In the genomic region with DNA sequence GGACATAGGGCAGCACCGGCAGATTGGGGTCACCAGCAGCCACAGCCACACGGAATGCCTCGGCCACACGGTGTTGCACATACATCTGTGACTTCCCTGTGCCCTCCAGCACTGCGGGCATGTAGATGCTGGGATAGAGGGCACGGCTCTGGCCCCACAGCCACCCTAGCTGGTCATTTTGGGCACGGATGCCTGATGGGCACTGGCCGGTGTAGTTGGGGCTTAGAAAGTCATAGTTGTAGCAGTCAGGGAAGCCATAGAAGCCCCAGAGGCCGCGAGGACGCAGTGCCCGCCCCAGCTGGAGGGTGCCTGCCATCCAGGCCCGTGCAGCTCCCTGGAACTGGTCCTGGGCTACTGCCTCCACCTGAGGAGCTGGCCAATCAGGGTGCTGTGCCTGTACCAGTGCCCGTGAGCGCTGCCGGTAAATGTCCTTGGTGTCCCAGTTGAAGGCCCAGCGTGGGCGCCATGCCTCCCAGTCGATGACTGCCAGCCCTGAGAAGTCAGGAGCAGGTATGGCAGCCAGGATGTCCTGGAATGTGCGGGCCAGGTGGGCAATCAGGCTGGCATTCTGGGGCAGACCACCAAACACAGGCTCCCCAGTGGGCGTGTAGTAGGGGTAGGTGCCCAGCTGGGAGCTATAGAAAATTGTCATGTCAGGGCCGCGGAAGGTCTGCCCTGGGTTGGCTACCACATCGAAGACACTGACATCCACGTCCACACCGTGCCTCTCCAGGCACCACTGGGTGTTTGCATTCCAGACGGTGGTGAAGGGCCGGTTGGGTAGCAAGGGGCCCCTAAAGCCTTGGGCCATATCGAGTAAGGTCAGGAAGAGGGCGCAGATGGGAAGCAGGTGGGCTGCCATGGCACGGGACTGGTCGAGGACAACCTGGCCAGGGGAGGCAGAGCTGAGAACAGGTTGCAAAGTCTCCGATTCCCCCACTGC, we compare ENCODE assay signal across 12 cellular contexts. TPM values are rescaled to one million over a fixed set of nuclear protein-coding genes. Genes with fewer than 3 reads are reported as not detected.
DNase-seq lines count a peak whose midpoint lies in the region; ATAC-seq and TF ChIP-seq lines count a peak whose summit lies in the region.
"Had no signal": no experiment of that assay in that cellular context is flagged by ENCODE, and none has a peak within 500 bp of the region (broad histone marks: within the 10 kb centered on the region; RNA-seq: fewer than 3 reads in every experiment).

No MANE protein-coding gene starts in this region.

- TF ChIP-seq POLR2A in spleen (IDR thresholded peaks at IDR 0.05): no peak

- H3K9me3 ChIP-seq in HUES48 (ENCODE audit: control insufficient read depth, insufficient read depth, low read length) (peaks cover 6% of the 10 kb centered on the region), liver (ENCODE audit: control insufficient read depth in 4 of 4, low read length in 3 of 4) (no peaks in the 10 kb centered on the region), spleen (peaks cover 0 to 2% (median 0%) of the 10 kb centered on the region in 8 donors)
- H3K9me3 ChIP-seq: SJSA1 had no signal

- H3K27ac Mint-ChIP-seq in dendritic cell treated with granulocyte-macrophage colony-stimulating factor and Interleukin-4, amounts not matched to agents 40 ng/mL and 50 ng/mL, for 4 days: peak overlapping the region; percentile 62

- no peaks in the 10 kb centered on the region for H3K36me3 ChIP-seq in HUES48 (ENCODE audit: control insufficient read depth, insufficient read depth, low read length)
- H3K36me3 ChIP-seq in liver (ENCODE audit: control insufficient read depth in 4 of 4, insufficient read depth in 3 of 4, low read depth in 1 of 4, low read length in 3 of 4): peaks cover 0 to 3% (median 0%) of the 10 kb centered on the region in 4 donors
- H3K36me3 ChIP-seq in spleen: peaks cover 0 to 5% (median 0%) of the 10 kb centered on the region in 6 donors
- H3K36me3 ChIP-seq: SJSA1 had no signal

- intact Hi-C loops in dendritic cell treated with granulocyte-macrophage colony-stimulating factor and Interleukin-4, amounts not matched to agents 40 ng/mL and 50 ng/mL, for 4 days (cut with micrococcal nuclease): no loop called here
- intact Hi-C loops in spleen (cut with DNase I; ENCODE audit: low total_unique reads): no loop called here

- H3K4me3 ChIP-seq in HUES48 (ENCODE audit: low read depth, low read length): no peak overlapping the region
- peak overlapping the region; percentile 50 to 81 (median 66) for H3K4me3 ChIP-seq in liver (ENCODE audit: low read depth in 1 of 3, low read length in 3 of 3)
- H3K4me3 ChIP-seq in spleen: peak overlapping the region; percentile 6 to 90 (median 34)
- H3K4me3 ChIP-seq: BLaER1 treated with 17β-estradiol and CSF1 and Interleukin-3, amounts not matched to agents 10 nM and 100 nM; SJSA1 had no signal

- H3K4me1 ChIP-seq in HUES48 (ENCODE audit: control insufficient read depth, insufficient read depth, low read length): peaks cover 5% of the 10 kb centered on the region; the same call in 1 of the 2 replicates
- H3K4me1 ChIP-seq in liver (ENCODE audit: control insufficient read depth in 4 of 4, insufficient read depth in 4 of 4, low read length in 3 of 4): peaks cover 12 to 48% (median 31%) of the 10 kb centered on the region in 4 donors
- H3K4me1 ChIP-seq in spleen: peaks cover 18 to 78% (median 44%) of the 10 kb centered on the region in 6 donors

- peaks cover 9% of the 10 kb centered on the region for H3K36me3 Mint-ChIP-seq in dendritic cell treated with granulocyte-macrophage colony-stimulating factor and Interleukin-4, amounts not matched to agents 40 ng/mL and 50 ng/mL, for 4 days (ENCODE audit: low read depth)
- H3K36me3 Mint-ChIP-seq: naive B cell had no signal

- 35% methylated on average over 33 of the region's 33 CpGs for WGBS in liver
- WGBS in spleen, 5 donors: 72 to 83% (median 78%) methylated on average over 25 to 33 of the region's 33 CpGs

- no peaks in the 10 kb centered on the region for H3K27me3 ChIP-seq in HUES48 (ENCODE audit: control insufficient read depth, insufficient read depth, low read length)
- no peaks in the 10 kb centered on the region for H3K27me3 ChIP-seq in liver (ENCODE audit: control insufficient read depth in 4 of 4, insufficient read depth in 4 of 4, low read length in 3 of 4)
- no peaks in the 10 kb centered on the region for H3K27me3 ChIP-seq in spleen (replicated peaks in 1 of 7)
- H3K27me3 ChIP-seq: BLaER1 treated with 17β-estradiol and CSF1 and Interleukin-3, amounts not matched to agents 10 nM and 100 nM; SJSA1 had no signal

- H3K27me3 Mint-ChIP-seq in dendritic cell treated with granulocyte-macrophage colony-stimulating factor and Interleukin-4, amounts not matched to agents 40 ng/mL and 50 ng/mL, for 4 days: no peaks in the 10 kb centered on the region
- H3K27me3 Mint-ChIP-seq: naive B cell had no signal

- H3K4me3 Mint-ChIP-seq in dendritic cell treated with granulocyte-macrophage colony-stimulating factor and Interleukin-4, amounts not matched to agents 40 ng/mL and 50 ng/mL, for 4 days: no peak overlapping the region

- TF ChIP-seq CTCF in liver (IDR thresholded peaks at IDR 0.05; ENCODE audit: low read depth, low read length, missing input control) (no peak), spleen (IDR thresholded peaks at IDR 0.05 in 8 of 11, conservative IDR thresholded peaks at IDR 0.05 in 3 of 11) (no peak)

- H3K27ac ChIP-seq in HUES48 (ENCODE audit: low read depth, low read length): peak overlapping the region; percentile 21
- peak overlapping the region; percentile 84 to 98 for H3K27ac ChIP-seq in liver (ENCODE audit: low read depth in 1 of 2, low read length in 2 of 2)
- H3K27ac ChIP-seq in spleen: peak overlapping the region; percentile 2 to 98 (median 94)
- H3K27ac ChIP-seq: BLaER1 treated with 17β-estradiol and CSF1 and Interleukin-3, amounts not matched to agents 10 nM and 100 nM; SJSA1 had no signal

- peak in 1 of 2 donors; percentile 3 for TF ChIP-seq RAD21 in liver (IDR thresholded peaks at IDR 0.05)

- H3K9ac ChIP-seq in HUES48 (ENCODE audit: low read depth, low read length) (no peak overlapping the region), liver (ENCODE audit: low read depth in 1 of 2, low read length in 2 of 2) (peak overlapping the region; percentile 75 to 87)

- peak; percentile 79 for DNase-seq in spleen
- DNase-seq in mesenteric fat pad (ENCODE audit: low spot score): no peak
- no peak for DNase-seq in pons (ENCODE audit: low spot score)
- no peak for DNase-seq in activated CD4-positive, alpha-beta T cell treated with anti-CD3 and anti-CD28 coated beads, Interleukin-2, amount 50 U/mL, for 1 hour
- DNase-seq: naive B cell, NCI-H1694 treated with DMSO at 0.1 percent for 48 hours had no signal

- ATAC-seq in GM19324 (IDR thresholded peaks at IDR 0.05; ENCODE audit: low FRiP score, unreplicated experiment): no peak

- H3K9me3 Mint-ChIP-seq in dendritic cell treated with granulocyte-macrophage colony-stimulating factor and Interleukin-4, amounts not matched to agents 40 ng/mL and 50 ng/mL, for 4 days: no peaks in the 10 kb centered on the region
- H3K9me3 Mint-ChIP-seq: naive B cell had no signal

- H3K4me1 Mint-ChIP-seq in dendritic cell treated with granulocyte-macrophage colony-stimulating factor and Interleukin-4, amounts not matched to agents 40 ng/mL and 50 ng/mL, for 4 days (ENCODE audit: low read depth): peaks cover 41% of the 10 kb centered on the region

TF ChIP-seq in liver, 16 proteins besides CTCF, POLR2A, EP300 and RAD21 (continues in another document):
- TF ChIP-seq SP1 (IDR thresholded peaks at IDR 0.05) (no peak), HNF4G (IDR thresholded peaks at IDR 0.05) (no peak), NR2F2 (IDR thresholded peaks at IDR 0.05) (no peak), GABPA (IDR thresholded peaks at IDR 0.05 in 1 of 2, conservative IDR thresholded peaks at IDR 0.05 in 1 of 2) (no peak)

RNA-seq across cellular contexts. Expression of gene HYAL1, which starts 1.0 kb away (rescaled TPM):
- total RNA-seq in liver (100 to 1,000 TPM in 1 of 2 donors, 10 to 100 TPM in 1; 87.6 to 155 TPM), spleen (100 to 1,000 TPM in 5 of 7 donors, 10 to 100 TPM in 2; 46.8 to 172 (median 122) TPM), mesenteric fat pad (11.2 TPM)
- polyA plus RNA-seq in liver (100 to 1,000 TPM in 1 of 2 donors, 10 to 100 TPM in 1; 82.3 to 156 TPM), spleen (10 to 100 TPM; 18.2 to 49.4 (median 46.6) TPM)

RNA-seq across cellular contexts. Expression of gene HYAL3, which starts 3.2 kb away (rescaled TPM):
- total RNA-seq in liver (1 to 10 TPM; 1.9 to 6.6 TPM), spleen (1 to 10 TPM in 6 of 7 donors, under 1 TPM in 1; 0.73 to 3.8 (median 2.7) TPM), mesenteric fat pad (1.4 TPM)
- polyA plus RNA-seq in liver (1 to 10 TPM; 1.8 to 2.0 TPM), spleen (1 to 10 TPM; 1.4 to 2.4 (median 2.1) TPM)

RNA-seq across cellular contexts. Expression of gene NAA80, which starts 3.2 kb away (rescaled TPM):
- total RNA-seq in liver (1 to 10 TPM; 1.6 to 1.8 TPM), spleen (10 to 100 TPM in 6 of 7 donors, 1 to 10 TPM in 1; 7.8 to 15.1 (median 11.8) TPM), mesenteric fat pad (10.2 TPM)
- polyA plus RNA-seq in liver (1 to 10 TPM; 2.3 to 5.5 TPM), spleen (10 to 100 TPM; 12.4 to 15.5 (median 15.2) TPM)

RNA-seq across cellular contexts. Expression of gene IFRD2, which starts 10.1 kb away (rescaled TPM):
- 10 to 100 TPM; 55.7 to 66.1 TPM for total RNA-seq in liver
- polyA plus RNA-seq in liver: 10 to 100 TPM; 60.3 to 91.2 TPM
- 10 to 100 TPM; 40.2 to 67.6 (median 48.0) TPM for total RNA-seq in spleen
- polyA plus RNA-seq in spleen: 10 to 100 TPM; 58.4 to 76.7 (median 74.8) TPM
- total RNA-seq in mesenteric fat pad: 105 TPM

RNA-seq across cellular contexts. Expression of gene HYAL2, which starts 20.2 kb away (rescaled TPM):
- 10 to 100 TPM; 33.5 to 57.6 TPM for total RNA-seq in liver
- 10 to 100 TPM; 19.5 to 32.9 TPM for polyA plus RNA-seq in liver
- total RNA-seq in spleen: 100 to 1,000 TPM; 192 to 746 (median 523) TPM
- 100 to 1,000 TPM; 108 to 155 (median 123) TPM for polyA plus RNA-seq in spleen
- 118 TPM for total RNA-seq in mesenteric fat pad

Comparison
In these comparisons a context has a peak if more than half of its experiments do, and no peak if none do; other contexts are left out.
1. H3K27ac ChIP-seq: peak in every context shown above with its lines; median percentile 94 in spleen; 91 in liver; 21 in HUES48.